1 cellular context compared by ENCODE assay signal in genomic region chr17:16406742-16407674, GRCh38.
TF ChIP-seq lines count a peak whose summit lies in the region.

No MANE protein-coding gene starts in this region.

TF ChIP-seq in K562, 482 proteins besides CTCF, POLR2A, EP300 and RAD21:
- peak; percentile 29; the same call in 1 of the 2 replicates for TF ChIP-seq EGR1 (conservative IDR thresholded peaks at IDR 0.05)
- TF ChIP-seq, protein P1, sequence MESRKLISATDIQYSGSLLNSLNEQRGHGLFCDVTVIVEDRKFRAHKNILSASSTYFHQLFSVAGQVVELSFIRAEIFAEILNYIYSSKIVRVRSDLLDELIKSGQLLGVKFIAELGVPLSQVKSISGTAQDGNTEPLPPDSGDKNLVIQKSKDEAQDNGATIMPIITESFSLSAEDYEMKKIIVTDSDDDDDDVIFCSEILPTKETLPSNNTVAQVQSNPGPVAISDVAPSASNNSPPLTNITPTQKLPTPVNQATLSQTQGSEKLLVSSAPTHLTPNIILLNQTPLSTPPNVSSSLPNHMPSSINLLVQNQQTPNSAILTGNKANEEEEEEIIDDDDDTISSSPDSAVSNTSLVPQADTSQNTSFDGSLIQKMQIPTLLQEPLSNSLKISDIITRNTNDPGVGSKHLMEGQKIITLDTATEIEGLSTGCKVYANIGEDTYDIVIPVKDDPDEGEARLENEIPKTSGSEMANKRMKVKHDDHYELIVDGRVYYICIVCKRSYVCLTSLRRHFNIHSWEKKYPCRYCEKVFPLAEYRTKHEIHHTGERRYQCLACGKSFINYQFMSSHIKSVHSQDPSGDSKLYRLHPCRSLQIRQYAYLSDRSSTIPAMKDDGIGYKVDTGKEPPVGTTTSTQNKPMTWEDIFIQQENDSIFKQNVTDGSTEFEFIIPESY (CRISPR knock-in tag; IDR thresholded peaks at IDR 0.05): peak; percentile 74; the same call in 1 of the 2 replicates
- no peak for TF ChIP-seq NCOA2 (IDR thresholded peaks at IDR 0.05; ENCODE audit: partially characterized antibody in 2 of 2)
- no peak for TF ChIP-seq ATF1 (CRISPR knock-in tag; IDR thresholded peaks at IDR 0.05)
- TF ChIP-seq ATF1 (tag; IDR thresholded peaks at IDR 0.05): no peak
- no peak for TF ChIP-seq RBM39 (optimal IDR thresholded peaks at IDR 0.05; ENCODE audit: low read depth, low read length)
- TF ChIP-seq ZEB2 (IDR thresholded peaks at IDR 0.05): no peak
- TF ChIP-seq ZNF121 (CRISPR knock-in tag; conservative IDR thresholded peaks at IDR 0.05): peak; percentile 57
- TF ChIP-seq GATAD2B (IDR thresholded peaks at IDR 0.05; ENCODE audit: borderline replicate concordance): no peak
